In the genomic region with DNA sequence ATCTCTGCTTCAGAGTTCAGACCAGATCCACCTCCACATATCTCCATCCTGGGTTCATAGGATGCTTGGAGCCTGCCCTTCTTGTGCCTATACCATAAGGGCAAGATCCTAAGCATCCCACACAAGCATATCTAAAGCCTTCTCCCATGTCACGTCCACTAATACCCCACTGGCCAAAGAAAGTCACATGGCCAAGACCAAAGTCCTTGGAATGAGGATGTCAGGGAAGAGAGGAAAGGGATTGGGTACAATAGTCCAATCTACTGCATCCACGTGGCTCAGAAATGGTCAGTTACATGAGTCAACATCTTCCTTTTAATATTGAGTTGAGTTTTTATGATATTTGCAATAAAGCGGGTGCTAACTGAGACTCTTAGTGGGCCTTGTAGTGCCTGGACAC, we compare ENCODE assay signal across 1 cellular context.
A peak's percentile ranks its signal among the peaks of the same experiment; 100 is the strongest.
TF ChIP-seq lines count a peak whose summit lies in the region.

No MANE protein-coding gene starts in this region.

TF ChIP-seq in HepG2, 621 proteins besides CTCF, POLR2A, EP300 and RAD21 (continued from another document and continues in another):
- TF ChIP-seq, protein P1, sequence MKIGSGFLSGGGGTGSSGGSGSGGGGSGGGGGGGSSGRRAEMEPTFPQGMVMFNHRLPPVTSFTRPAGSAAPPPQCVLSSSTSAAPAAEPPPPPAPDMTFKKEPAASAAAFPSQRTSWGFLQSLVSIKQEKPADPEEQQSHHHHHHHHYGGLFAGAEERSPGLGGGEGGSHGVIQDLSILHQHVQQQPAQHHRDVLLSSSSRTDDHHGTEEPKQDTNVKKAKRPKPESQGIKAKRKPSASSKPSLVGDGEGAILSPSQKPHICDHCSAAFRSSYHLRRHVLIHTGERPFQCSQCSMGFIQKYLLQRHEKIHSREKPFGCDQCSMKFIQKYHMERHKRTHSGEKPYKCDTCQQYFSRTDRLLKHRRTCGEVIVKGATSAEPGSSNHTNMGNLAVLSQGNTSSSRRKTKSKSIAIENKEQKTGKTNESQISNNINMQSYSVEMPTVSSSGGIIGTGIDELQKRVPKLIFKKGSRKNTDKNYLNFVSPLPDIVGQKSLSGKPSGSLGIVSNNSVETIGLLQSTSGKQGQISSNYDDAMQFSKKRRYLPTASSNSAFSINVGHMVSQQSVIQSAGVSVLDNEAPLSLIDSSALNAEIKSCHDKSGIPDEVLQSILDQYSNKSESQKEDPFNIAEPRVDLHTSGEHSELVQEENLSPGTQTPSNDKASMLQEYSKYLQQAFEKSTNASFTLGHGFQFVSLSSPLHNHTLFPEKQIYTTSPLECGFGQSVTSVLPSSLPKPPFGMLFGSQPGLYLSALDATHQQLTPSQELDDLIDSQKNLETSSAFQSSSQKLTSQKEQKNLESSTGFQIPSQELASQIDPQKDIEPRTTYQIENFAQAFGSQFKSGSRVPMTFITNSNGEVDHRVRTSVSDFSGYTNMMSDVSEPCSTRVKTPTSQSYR (CRISPR knock-in tag; IDR thresholded peaks at IDR 0.05; ENCODE audit: borderline replicate concordance), result no peak
- TF ChIP-seq ZNF337 (CRISPR knock-in tag; IDR thresholded peaks at IDR 0.05; ENCODE audit: borderline replicate concordance, low read depth) (no peak), GABPA (IDR thresholded peaks at IDR 0.05; ENCODE audit: low read depth, low read length) (no peak), GABPA (CRISPR knock-in tag; IDR thresholded peaks at IDR 0.05; ENCODE audit: low read depth) (no peak), MAFG (CRISPR knock-in tag; IDR thresholded peaks at IDR 0.05) (no peak), ZNF549 (CRISPR knock-in tag; IDR thresholded peaks at IDR 0.05) (no peak), RFX1 (IDR thresholded peaks at IDR 0.05) (no peak), XBP1 (CRISPR knock-in tag; IDR thresholded peaks at IDR 0.05) (no peak), HNF4A (CRISPR knock-in tag; IDR thresholded peaks at IDR 0.05) (peak; percentile 73), ZNF333 (CRISPR knock-in tag; IDR thresholded peaks at IDR 0.05; ENCODE audit: borderline replicate concordance) (no peak), ZFP37 (CRISPR knock-in tag; IDR thresholded peaks at IDR 0.05; ENCODE audit: borderline replicate concordance) (no peak), REPIN1 (CRISPR knock-in tag; IDR thresholded peaks at IDR 0.05; ENCODE audit: borderline replicate concordance, low read depth) (no peak), CREB1 (IDR thresholded peaks at IDR 0.05) (peak; percentile 29; the same call in 1 of the 2 replicates), CREB1 (CRISPR knock-in tag; IDR thresholded peaks at IDR 0.05) (no peak), RBAK (CRISPR knock-in tag; IDR thresholded peaks at IDR 0.05) (0 out of 2 replicates have a peak, but pooled peaks have one; percentile 43), PHF21A (CRISPR knock-in tag; IDR thresholded peaks at IDR 0.05) (0 out of 2 replicates have a peak, but pooled peaks have one; percentile 18), TSC22D2 (CRISPR knock-in tag; IDR thresholded peaks at IDR 0.05; ENCODE audit: borderline replicate concordance) (no peak), ZNF329 (CRISPR knock-in tag; IDR thresholded peaks at IDR 0.05; ENCODE audit: low read depth) (no peak), ZMYM3 (CRISPR knock-in tag; IDR thresholded peaks at IDR 0.05) (no peak), NPAS2 (CRISPR knock-in tag; IDR thresholded peaks at IDR 0.05; ENCODE audit: borderline replicate concordance) (no peak), ZNF598 (CRISPR knock-in tag; IDR thresholded peaks at IDR 0.05; ENCODE audit: borderline replicate concordance) (no peak), MTA1 (CRISPR knock-in tag; IDR thresholded peaks at IDR 0.05; ENCODE audit: borderline replicate concordance) (no peak), NFYC (CRISPR knock-in tag; IDR thresholded peaks at IDR 0.05) (peak; percentile 72), ZBTB21 (CRISPR knock-in tag; IDR thresholded peaks at IDR 0.05) (no peak), HES4 (CRISPR knock-in tag; IDR thresholded peaks at IDR 0.05; ENCODE audit: borderline replicate concordance) (no peak), ZNF547 (CRISPR knock-in tag; IDR thresholded peaks at IDR 0.05) (no peak), ZNF607 (CRISPR knock-in tag; IDR thresholded peaks at IDR 0.05; ENCODE audit: borderline replicate concordance) (no peak), TCF12 (IDR thresholded peaks at IDR 0.05) (no peak), TCF12 (CRISPR knock-in tag; IDR thresholded peaks at IDR 0.05) (no peak), PITX1 (CRISPR knock-in tag; IDR thresholded peaks at IDR 0.05) (no peak), KLF11 (CRISPR knock-in tag; IDR thresholded peaks at IDR 0.05) (no peak)
- TF ChIP-seq, protein P2, sequence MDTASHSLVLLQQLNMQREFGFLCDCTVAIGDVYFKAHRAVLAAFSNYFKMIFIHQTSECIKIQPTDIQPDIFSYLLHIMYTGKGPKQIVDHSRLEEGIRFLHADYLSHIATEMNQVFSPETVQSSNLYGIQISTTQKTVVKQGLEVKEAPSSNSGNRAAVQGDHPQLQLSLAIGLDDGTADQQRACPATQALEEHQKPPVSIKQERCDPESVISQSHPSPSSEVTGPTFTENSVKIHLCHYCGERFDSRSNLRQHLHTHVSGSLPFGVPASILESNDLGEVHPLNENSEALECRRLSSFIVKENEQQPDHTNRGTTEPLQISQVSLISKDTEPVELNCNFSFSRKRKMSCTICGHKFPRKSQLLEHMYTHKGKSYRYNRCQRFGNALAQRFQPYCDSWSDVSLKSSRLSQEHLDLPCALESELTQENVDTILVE (CRISPR knock-in tag; IDR thresholded peaks at IDR 0.05), result no peak
- TF ChIP-seq, protein P3, sequence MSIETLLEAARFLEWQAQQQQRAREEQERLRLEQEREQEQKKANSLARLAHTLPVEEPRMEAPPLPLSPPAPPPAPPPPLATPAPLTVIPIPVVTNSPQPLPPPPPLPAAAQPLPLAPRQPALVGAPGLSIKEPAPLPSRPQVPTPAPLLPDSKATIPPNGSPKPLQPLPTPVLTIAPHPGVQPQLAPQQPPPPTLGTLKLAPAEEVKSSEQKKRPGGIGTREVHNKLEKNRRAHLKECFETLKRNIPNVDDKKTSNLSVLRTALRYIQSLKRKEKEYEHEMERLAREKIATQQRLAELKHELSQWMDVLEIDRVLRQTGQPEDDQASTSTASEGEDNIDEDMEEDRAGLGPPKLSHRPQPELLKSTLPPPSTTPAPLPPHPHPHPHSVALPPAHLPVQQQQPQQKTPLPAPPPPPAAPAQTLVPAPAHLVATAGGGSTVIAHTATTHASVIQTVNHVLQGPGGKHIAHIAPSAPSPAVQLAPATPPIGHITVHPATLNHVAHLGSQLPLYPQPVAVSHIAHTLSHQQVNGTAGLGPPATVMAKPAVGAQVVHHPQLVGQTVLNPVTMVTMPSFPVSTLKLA (IDR thresholded peaks at IDR 0.05), result peak; percentile 2; the same call in 1 of the 2 replicates
- TF ChIP-seq, protein P4, sequence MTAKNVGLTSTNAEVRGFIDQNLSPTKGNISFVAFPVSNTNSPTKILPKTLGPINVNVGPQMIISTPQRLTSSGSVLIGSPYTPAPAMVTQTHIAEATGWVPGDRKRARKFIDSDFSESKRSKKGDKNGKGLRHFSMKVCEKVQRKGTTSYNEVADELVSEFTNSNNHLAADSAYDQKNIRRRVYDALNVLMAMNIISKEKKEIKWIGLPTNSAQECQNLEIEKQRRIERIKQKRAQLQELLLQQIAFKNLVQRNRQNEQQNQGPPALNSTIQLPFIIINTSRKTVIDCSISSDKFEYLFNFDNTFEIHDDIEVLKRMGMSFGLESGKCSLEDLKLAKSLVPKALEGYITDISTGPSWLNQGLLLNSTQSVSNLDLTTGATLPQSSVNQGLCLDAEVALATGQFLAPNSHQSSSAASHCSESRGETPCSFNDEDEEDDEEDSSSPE (CRISPR knock-in tag; IDR thresholded peaks at IDR 0.05), result no peak
- TF ChIP-seq, protein P5, sequence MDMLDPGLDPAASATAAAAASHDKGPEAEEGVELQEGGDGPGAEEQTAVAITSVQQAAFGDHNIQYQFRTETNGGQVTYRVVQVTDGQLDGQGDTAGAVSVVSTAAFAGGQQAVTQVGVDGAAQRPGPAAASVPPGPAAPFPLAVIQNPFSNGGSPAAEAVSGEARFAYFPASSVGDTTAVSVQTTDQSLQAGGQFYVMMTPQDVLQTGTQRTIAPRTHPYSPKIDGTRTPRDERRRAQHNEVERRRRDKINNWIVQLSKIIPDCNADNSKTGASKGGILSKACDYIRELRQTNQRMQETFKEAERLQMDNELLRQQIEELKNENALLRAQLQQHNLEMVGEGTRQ (IDR thresholded peaks at IDR 0.05; ENCODE audit: low read depth, low read length), result peak; percentile 54; the same call in 1 of the 2 replicates
- TF ChIP-seq, protein P5 (CRISPR knock-in tag; IDR thresholded peaks at IDR 0.05; ENCODE audit: borderline replicate concordance), result peak; percentile 57; the same call in 1 of the 2 replicates
- TF ChIP-seq, protein P6, sequence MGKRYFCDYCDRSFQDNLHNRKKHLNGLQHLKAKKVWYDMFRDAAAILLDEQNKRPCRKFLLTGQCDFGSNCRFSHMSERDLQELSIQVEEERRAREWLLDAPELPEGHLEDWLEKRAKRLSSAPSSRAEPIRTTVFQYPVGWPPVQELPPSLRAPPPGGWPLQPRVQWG (CRISPR knock-in tag; IDR thresholded peaks at IDR 0.05; ENCODE audit: borderline replicate concordance, low read depth), result no peak
- TF ChIP-seq, protein P7, sequence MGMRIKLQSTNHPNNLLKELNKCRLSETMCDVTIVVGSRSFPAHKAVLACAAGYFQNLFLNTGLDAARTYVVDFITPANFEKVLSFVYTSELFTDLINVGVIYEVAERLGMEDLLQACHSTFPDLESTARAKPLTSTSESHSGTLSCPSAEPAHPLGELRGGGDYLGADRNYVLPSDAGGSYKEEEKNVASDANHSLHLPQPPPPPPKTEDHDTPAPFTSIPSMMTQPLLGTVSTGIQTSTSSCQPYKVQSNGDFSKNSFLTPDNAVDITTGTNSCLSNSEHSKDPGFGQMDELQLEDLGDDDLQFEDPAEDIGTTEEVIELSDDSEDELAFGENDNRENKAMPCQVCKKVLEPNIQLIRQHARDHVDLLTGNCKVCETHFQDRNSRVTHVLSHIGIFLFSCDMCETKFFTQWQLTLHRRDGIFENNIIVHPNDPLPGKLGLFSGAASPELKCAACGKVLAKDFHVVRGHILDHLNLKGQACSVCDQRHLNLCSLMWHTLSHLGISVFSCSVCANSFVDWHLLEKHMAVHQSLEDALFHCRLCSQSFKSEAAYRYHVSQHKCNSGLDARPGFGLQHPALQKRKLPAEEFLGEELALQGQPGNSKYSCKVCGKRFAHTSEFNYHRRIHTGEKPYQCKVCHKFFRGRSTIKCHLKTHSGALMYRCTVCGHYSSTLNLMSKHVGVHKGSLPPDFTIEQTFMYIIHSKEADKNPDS (CRISPR knock-in tag; IDR thresholded peaks at IDR 0.05), result no peak
- TF ChIP-seq, protein P8, sequence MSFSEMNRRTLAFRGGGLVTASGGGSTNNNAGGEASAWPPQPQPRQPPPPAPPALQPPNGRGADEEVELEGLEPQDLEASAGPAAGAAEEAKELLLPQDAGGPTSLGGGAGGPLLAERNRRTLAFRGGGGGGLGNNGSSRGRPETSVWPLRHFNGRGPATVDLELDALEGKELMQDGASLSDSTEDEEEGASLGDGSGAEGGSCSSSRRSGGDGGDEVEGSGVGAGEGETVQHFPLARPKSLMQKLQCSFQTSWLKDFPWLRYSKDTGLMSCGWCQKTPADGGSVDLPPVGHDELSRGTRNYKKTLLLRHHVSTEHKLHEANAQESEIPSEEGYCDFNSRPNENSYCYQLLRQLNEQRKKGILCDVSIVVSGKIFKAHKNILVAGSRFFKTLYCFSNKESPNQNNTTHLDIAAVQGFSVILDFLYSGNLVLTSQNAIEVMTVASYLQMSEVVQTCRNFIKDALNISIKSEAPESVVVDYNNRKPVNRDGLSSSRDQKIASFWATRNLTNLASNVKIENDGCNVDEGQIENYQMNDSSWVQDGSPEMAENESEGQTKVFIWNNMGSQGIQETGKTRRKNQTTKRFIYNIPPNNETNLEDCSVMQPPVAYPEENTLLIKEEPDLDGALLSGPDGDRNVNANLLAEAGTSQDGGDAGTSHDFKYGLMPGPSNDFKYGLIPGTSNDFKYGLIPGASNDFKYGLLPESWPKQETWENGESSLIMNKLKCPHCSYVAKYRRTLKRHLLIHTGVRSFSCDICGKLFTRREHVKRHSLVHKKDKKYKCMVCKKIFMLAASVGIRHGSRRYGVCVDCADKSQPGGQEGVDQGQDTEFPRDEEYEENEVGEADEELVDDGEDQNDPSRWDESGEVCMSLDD (CRISPR knock-in tag; IDR thresholded peaks at IDR 0.05; ENCODE audit: borderline replicate concordance), result no peak
- TF ChIP-seq, protein P9, sequence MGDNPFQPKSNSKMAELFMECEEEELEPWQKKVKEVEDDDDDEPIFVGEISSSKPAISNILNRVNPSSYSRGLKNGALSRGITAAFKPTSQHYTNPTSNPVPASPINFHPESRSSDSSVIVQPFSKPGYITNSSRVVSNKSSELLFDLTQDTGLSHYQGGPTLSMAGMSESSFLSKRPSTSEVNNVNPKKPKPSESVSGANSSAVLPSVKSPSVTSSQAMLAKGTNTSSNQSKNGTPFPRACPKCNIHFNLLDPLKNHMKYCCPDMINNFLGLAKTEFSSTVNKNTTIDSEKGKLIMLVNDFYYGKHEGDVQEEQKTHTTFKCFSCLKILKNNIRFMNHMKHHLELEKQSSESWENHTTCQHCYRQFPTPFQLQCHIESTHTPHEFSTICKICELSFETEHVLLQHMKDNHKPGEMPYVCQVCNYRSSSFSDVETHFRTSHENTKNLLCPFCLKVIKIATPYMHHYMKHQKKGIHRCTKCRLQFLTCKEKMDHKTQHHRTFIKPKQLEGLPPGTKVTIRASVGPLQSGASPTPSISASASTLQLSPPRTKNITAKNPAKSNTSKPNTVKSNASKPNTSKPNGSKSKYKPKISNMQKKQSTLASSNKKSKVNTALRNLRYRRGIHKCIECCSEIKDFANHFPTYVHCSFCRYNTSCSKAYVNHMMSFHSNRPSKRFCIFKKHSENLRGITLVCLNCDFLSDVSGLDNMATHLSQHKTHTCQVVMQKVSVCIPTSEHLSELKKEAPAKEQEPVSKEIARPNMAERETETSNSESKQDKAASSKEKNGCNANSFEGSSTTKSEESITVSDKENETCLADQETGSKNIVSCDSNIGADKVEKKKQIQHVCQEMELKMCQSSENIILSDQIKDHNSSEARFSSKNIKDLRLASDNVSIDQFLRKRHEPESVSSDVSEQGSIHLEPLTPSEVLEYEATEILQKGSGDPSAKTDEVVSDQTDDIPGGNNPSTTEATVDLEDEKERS (CRISPR knock-in tag; IDR thresholded peaks at IDR 0.05), result no peak
- TF ChIP-seq, protein P10, sequence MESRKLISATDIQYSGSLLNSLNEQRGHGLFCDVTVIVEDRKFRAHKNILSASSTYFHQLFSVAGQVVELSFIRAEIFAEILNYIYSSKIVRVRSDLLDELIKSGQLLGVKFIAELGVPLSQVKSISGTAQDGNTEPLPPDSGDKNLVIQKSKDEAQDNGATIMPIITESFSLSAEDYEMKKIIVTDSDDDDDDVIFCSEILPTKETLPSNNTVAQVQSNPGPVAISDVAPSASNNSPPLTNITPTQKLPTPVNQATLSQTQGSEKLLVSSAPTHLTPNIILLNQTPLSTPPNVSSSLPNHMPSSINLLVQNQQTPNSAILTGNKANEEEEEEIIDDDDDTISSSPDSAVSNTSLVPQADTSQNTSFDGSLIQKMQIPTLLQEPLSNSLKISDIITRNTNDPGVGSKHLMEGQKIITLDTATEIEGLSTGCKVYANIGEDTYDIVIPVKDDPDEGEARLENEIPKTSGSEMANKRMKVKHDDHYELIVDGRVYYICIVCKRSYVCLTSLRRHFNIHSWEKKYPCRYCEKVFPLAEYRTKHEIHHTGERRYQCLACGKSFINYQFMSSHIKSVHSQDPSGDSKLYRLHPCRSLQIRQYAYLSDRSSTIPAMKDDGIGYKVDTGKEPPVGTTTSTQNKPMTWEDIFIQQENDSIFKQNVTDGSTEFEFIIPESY (CRISPR knock-in tag; IDR thresholded peaks at IDR 0.05), result no peak
